Comparison of ENCODE assay signal across 8 cellular contexts in the genomic region with DNA sequence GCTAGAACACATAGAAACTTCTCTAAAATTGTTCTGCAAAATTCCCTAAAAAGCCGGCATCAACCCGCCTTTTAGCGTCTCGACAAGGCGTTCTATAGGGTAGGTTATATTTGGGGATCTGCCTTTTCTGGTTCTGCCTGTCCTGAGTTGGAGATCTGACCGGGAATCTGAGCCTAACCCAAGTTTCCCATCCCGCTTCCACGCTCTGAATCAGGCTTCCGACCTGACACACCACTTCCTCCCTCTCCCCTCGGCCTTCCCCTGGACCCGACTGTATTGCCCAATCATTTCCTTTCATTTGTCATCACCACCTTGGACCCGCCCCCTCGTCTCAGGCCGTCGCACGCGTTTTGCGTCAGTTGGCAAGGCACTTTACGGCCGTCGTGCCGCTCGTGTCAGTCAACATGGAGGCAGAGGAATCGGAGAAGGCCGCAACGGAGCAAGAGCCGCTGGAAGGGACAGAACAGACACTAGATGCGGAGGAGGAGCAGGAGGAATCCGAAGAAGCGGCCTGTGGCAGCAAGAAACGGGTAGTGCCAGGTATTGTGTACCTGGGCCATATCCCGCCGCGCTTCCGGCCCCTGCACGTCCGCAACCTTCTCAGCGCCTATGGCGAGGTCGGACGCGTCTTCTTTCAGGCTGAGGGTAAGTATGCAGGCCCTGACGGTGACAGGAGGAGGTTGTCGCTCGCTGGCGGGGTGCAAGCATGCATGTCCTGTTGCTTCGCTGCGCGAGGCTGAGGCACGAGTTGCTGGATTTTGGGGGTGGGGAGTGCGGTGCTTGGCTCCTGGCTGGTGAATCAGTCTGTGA. TPM values are rescaled to one million over a fixed set of nuclear protein-coding genes. Genes with fewer than 3 reads are reported as not detected.
DNase-seq lines count a peak whose midpoint lies in the region; ATAC-seq and TF ChIP-seq lines count a peak whose summit lies in the region.

ABT1 (plus strand) TSS at position 375 of the 810 bp plus-strand sequence; CDS start at position 405, 30 bp downstream.

- H3K27ac Mint-ChIP-seq in activated B cell treated with CpG ODN at 0.5 μM for 24 hours (no peak within 1 kb of the TSS), immature natural killer cell (no peak within 1 kb of the TSS)

- CTCF ChIA-PET in activated B cell treated with CpG ODN at 0.5 μM for 24 hours (lab: Charles Lee) = interaction anchor here (0.8 to 3.4 kb wide), 4 partner anchors 43 to 473 kb away, joined by 3 to 23 read pairs (median 12); a partner anchor contains a TSS

- H3K9me3 Mint-ChIP-seq in activated B cell treated with CpG ODN at 0.5 μM for 24 hours (no peaks in the 10 kb centered on the region), immature natural killer cell (no peaks in the 10 kb centered on the region)

- H3K4me1 Mint-ChIP-seq in activated B cell treated with CpG ODN at 0.5 μM for 24 hours (peaks cover 17% of the 10 kb centered on the region), immature natural killer cell (peaks cover 0 to 13% of the 10 kb centered on the region in 2 donors)

- peaks cover 5% of the 10 kb centered on the region for H3K27me3 Mint-ChIP-seq in activated B cell treated with CpG ODN at 0.5 μM for 24 hours
- peaks cover 7 to 22% (median 16%) of the 10 kb centered on the region in 3 donors for H3K27me3 Mint-ChIP-seq in immature natural killer cell (ENCODE audit: low read depth in 3 of 3)

- H3K36me3 Mint-ChIP-seq in activated B cell treated with CpG ODN at 0.5 μM for 24 hours (ENCODE audit: low read depth) (peaks cover 28% of the 10 kb centered on the region), immature natural killer cell (peaks cover 0 to 15% (median 13%) of the 10 kb centered on the region in 3 donors)

- H3K4me3 Mint-ChIP-seq in activated B cell treated with CpG ODN at 0.5 μM for 24 hours (no peak within 1 kb of the TSS), immature natural killer cell (no peak within 1 kb of the TSS)

- peak; percentile 80 for ATAC-seq in GM19023 (IDR thresholded peaks at IDR 0.05; ENCODE audit: unreplicated experiment)
- peak; percentile 71 for ATAC-seq in HG03196 (IDR thresholded peaks at IDR 0.05; ENCODE audit: unreplicated experiment)
- ATAC-seq in activated B cell treated with CpG ODN at 0.5 μM for 24 hours (ENCODE audit: low read depth) = peak; percentile 90

- intact Hi-C loops in activated B cell treated with CpG ODN at 0.5 μM for 24 hours (cut with micrococcal nuclease) = loop anchor here (1.0 to 10.0 kb wide), 14 partner anchors 19 to 1540 kb away; partner anchors contain the start of gene ZNF184

- DNase-seq in AG08396 (ENCODE audit: low spot score) (peak; percentile 95), NCI-H345 (lab: John Stamatoyannopoulos, UW) (peak; percentile 99), activated B cell treated with CpG ODN at 0.5 μM for 24 hours (peak; percentile 91), immature natural killer cell (peak; percentile 96 to 97 (median 96)), smooth muscle cell of the brain vasculature (ENCODE audit: low read depth, low spot score) (peak; percentile 95)
- peak; percentile 96 for DNase-seq in central memory CD4-positive, alpha-beta T cell

- no peak for TF ChIP-seq CTCF in activated B cell treated with CpG ODN at 0.5 μM for 24 hours (IDR thresholded peaks at IDR 0.05)

- POLR2A ChIA-PET in activated B cell treated with CpG ODN at 0.5 μM for 24 hours (lab: Charles Lee) = interaction anchor here (0.6 to 2.3 kb wide), 6 partner anchors 28 to 1294 kb away, joined by 5 to 13 read pairs (median 8); a partner anchor contains a TSS

RNA-seq across cellular contexts. Expression of gene ABT1, which starts in this region (rescaled TPM):
- 30.7 and 30.8 TPM in 2 replicates for total RNA-seq in activated B cell treated with CpG ODN at 0.5 μM for 24 hours
- polyA plus RNA-seq in immature natural killer cell = 10 to 100 TPM; 44.5 to 81.1 (median 63.6) TPM

Comparison
In these comparisons a context has a peak if more than half of its experiments do, and no peak if none do; other contexts are left out.
1. Peak in every context shown above with its lines: DNase-seq and ATAC-seq.